In the genomic region with DNA sequence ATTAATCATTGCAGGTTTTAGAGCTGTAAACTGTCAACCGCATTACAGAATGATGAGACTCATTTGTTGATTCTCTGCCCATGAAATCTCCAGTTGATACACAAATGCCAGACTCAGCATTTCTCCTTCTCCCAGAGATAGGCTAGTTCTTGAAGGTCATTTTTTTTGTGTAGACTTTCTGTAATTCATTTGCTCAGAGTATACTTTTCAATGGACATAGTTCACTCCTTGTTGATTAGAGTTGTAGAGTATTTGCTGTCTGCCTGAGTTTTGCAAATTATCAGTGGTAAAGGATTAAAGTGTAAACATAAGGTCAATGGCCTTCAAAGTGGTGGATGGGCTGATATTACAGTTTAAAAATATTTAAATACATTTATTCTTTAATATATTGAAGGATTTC, we compare ENCODE assay signal across 27 cellular contexts. TPM values are rescaled to one million over a fixed set of nuclear protein-coding genes. Genes with fewer than 3 reads are reported as not detected.
DNase-seq lines count a peak whose midpoint lies in the region; ATAC-seq, FAIRE-seq and TF ChIP-seq lines count a peak whose summit lies in the region.
"Had no signal": no experiment of that assay in that cellular context is flagged by ENCODE, and none has a peak within 500 bp of the region (broad histone marks: within the 10 kb centered on the region; RNA-seq: fewer than 3 reads in every experiment).

No MANE protein-coding gene starts in this region.

- H3K9me3 Mint-ChIP-seq in effector memory CD8-positive, alpha-beta T cell = peaks cover 0 to 4% of the 10 kb centered on the region in 2 donors
- H3K9me3 Mint-ChIP-seq: HFFc6 had no signal

- WGBS in A549 (ENCODE audit: missing lambda C conversion rate) = 81% methylated on average over 1 of the region's 1 CpG
- 58% methylated on average over 1 of the region's 1 CpG for WGBS in K562 (ENCODE audit: insufficient coverage, low coverage, missing lambda C conversion rate)
- WGBS in HepG2 (ENCODE audit: low lambda C conversion rate) = 8% methylated on average over 1 of the region's 1 CpG
- WGBS in pancreas, 2 donors = 32 to 40% methylated on average over 1 of the region's 1 CpG

- H3K4me1 ChIP-seq in A549 = no peaks in the 10 kb centered on the region
- no peaks in the 10 kb centered on the region for H3K4me1 ChIP-seq in K562 (replicated peaks in 1 of 2; ENCODE audit: control insufficient read depth in 2 of 2, insufficient read depth in 2 of 2, low read length in 2 of 2)
- H3K4me1 ChIP-seq in HepG2 (ENCODE audit: insufficient read depth, low read length) = peaks cover 90% of the 10 kb centered on the region
- H3K4me1 ChIP-seq in pancreas = peaks cover 5 to 7% (median 7%) of the 10 kb centered on the region in 3 donors
- H3K4me1 ChIP-seq: BE2C; BLaER1 treated with 17β-estradiol and CSF1 and Interleukin-3, amounts not matched to agents 10 nM and 100 nM; HAP-1 had no signal

- H3K4me2 ChIP-seq in A549 = no peak overlapping the region
- no peak overlapping the region for H3K4me2 ChIP-seq in K562 (ENCODE audit: insufficient read depth, low read length)
- H3K4me2 ChIP-seq in HepG2 (ENCODE audit: low read depth, low read length) = peak overlapping the region; percentile 32
- H3K4me2 ChIP-seq: BLaER1 treated with 17β-estradiol and CSF1 and Interleukin-3, amounts not matched to agents 10 nM and 100 nM had no signal

- no peaks in the 10 kb centered on the region for H3K9me1 ChIP-seq in K562 (ENCODE audit: control insufficient read depth, insufficient read depth, low read length)

- BruUV-seq in K562 (replicated peaks; lab: Mats Ljungman, UMichigan) = no TSS peak
- BruUV-seq in HepG2 (replicated peaks; lab: Mats Ljungman, UMichigan) = no TSS peak

- no peaks in the 10 kb centered on the region for H3K4me1 Mint-ChIP-seq in effector memory CD8-positive, alpha-beta T cell (ENCODE audit: low read depth in 2 of 2)
- H3K4me1 Mint-ChIP-seq: CD4-positive, alpha-beta memory T cell had no signal

- H3K36me3 ChIP-seq in K562 (ENCODE audit: control insufficient read depth, insufficient read depth, low read length) (no peaks in the 10 kb centered on the region), HepG2 (replicated peaks in 1 of 2; ENCODE audit: control insufficient read depth in 1 of 2, insufficient read depth in 2 of 2, low read length in 2 of 2) (no peaks in the 10 kb centered on the region), pancreas (no peaks in the 10 kb centered on the region)
- H3K36me3 ChIP-seq: BE2C; BLaER1 treated with 17β-estradiol and CSF1 and Interleukin-3, amounts not matched to agents 10 nM and 100 nM; HAP-1 had no signal

- no peaks in the 10 kb centered on the region for H4K20me1 ChIP-seq in K562 (replicated peaks; ENCODE audit: control insufficient read depth, insufficient read depth, low read length)
- no peaks in the 10 kb centered on the region for H4K20me1 ChIP-seq in HepG2 (ENCODE audit: insufficient read depth, low read length)
- H4K20me1 ChIP-seq: BLaER1 treated with 17β-estradiol and CSF1 and Interleukin-3, amounts not matched to agents 10 nM and 100 nM had no signal

- TF ChIP-seq CTCF in A549 (IDR thresholded peaks at IDR 0.05) (no peak), K562 (IDR thresholded peaks at IDR 0.05 in 2 of 3, conservative IDR thresholded peaks at IDR 0.05 in 1 of 3; ENCODE audit: insufficient read depth in 2 of 3, low read depth in 1 of 3, low read length in 3 of 3) (no peak), HepG2 (CRISPR knock-in tag; IDR thresholded peaks at IDR 0.05) (no peak), pancreas (IDR thresholded peaks at IDR 0.05) (no peak)

- ATAC-seq in A549 (no peak), K562 (no peak), HepG2 (peak; percentile 97), pancreas (peak in 3 of 4 donors; percentile 34 to 61 (median 51)), HG02642 (IDR thresholded peaks at IDR 0.05; ENCODE audit: poor library complexity, unreplicated experiment) (no peak), GM18909 (IDR thresholded peaks at IDR 0.05; ENCODE audit: poor library complexity, unreplicated experiment) (no peak)
- ATAC-seq in effector memory CD8-positive, alpha-beta T cell (replicated peaks) = no peak

- POLR2A ChIA-PET in A549 (lab: Yijun Ruan, JAX) = no interaction called here
- POLR2A ChIA-PET in K562 (lab: Yijun Ruan, JAX) = no interaction called here
- POLR2A ChIA-PET in HepG2 (lab: Yijun Ruan, JAX) = no interaction called here

- no peaks in the 10 kb centered on the region for H3K27me3 Mint-ChIP-seq in effector memory CD8-positive, alpha-beta T cell

- no peak for DNase-seq in A549 (ENCODE audit: low read depth in 1 of 2, low spot score in 1 of 2)
- no peak for DNase-seq in K562 (ENCODE audit: extremely low read depth in 1 of 4, low spot score in 3 of 4)
- peak; percentile 85 for DNase-seq in HepG2 (ENCODE audit: low spot score)
- no peak for DNase-seq in pancreas
- no peak for DNase-seq in effector memory CD8-positive, alpha-beta T cell
- DNase-seq: ACHN; AML-193; BE2C; Calu3; CD4-positive, alpha-beta memory T cell; COR-L47; DMS53; DMS79 treated with DMSO at 0.1 percent for 48 hours; GF-D8; GOT3; HFFc6 had no signal

- H3K9ac ChIP-seq in K562 (ENCODE audit: insufficient read depth in 1 of 2, low read depth in 2 of 2, low read length in 2 of 2) (no peak overlapping the region), HepG2 (ENCODE audit: insufficient read depth, low read depth, low read length) (no peak overlapping the region; the same call in 1 of the 2 replicates)
- H3K9ac ChIP-seq: BLaER1 treated with 17β-estradiol and CSF1 and Interleukin-3, amounts not matched to agents 10 nM and 100 nM had no signal

- no peak overlapping the region for H3K27ac Mint-ChIP-seq in effector memory CD8-positive, alpha-beta T cell
- H3K27ac Mint-ChIP-seq: HFFc6 had no signal

- H3K9me3 ChIP-seq in A549 (no peaks in the 10 kb centered on the region), K562 (replicated peaks; ENCODE audit: control insufficient read depth, insufficient read depth, low read depth, low read length) (no peaks in the 10 kb centered on the region), HepG2 (ENCODE audit: low read length) (no peaks in the 10 kb centered on the region), pancreas (no peaks in the 10 kb centered on the region)
- H3K9me3 ChIP-seq: BE2C; BLaER1 treated with 17β-estradiol and CSF1 and Interleukin-3, amounts not matched to agents 10 nM and 100 nM; HAP-1 had no signal

- no peaks in the 10 kb centered on the region for H3K79me2 ChIP-seq in K562 (ENCODE audit: control insufficient read depth, insufficient read depth, low read length)
- no peaks in the 10 kb centered on the region for H3K79me2 ChIP-seq in HepG2 (ENCODE audit: insufficient read depth, low read length)

- intact Hi-C loops in K562 (cut with micrococcal nuclease) (no loop called here), HepG2 (cut with micrococcal nuclease; ENCODE audit: unreplicated experiment) (loop anchor here (5.0 kb wide), 1 partner anchor 42 kb away; no protein-coding TSS in a partner anchor), pancreas (cut with DNase I) (no loop called here)

- in situ Hi-C loops in K562 (cut with MboI) (no loop called here), HepG2 (cut with HindIII; ENCODE audit: extremely low pct_ligation_motif_present, low pct_unique_long_range_greater_than_20kb) (no loop called here)

- H3K36me3 Mint-ChIP-seq in effector memory CD8-positive, alpha-beta T cell (ENCODE audit: insufficient read depth) = no peaks in the 10 kb centered on the region
- H3K36me3 Mint-ChIP-seq: CD4-positive, alpha-beta memory T cell had no signal

- H3K27me3 ChIP-seq in K562 (ENCODE audit: control insufficient read depth in 2 of 2, insufficient read depth in 2 of 2, low read length in 2 of 2) = no peaks in the 10 kb centered on the region
- H3K27me3 ChIP-seq in HepG2 (ENCODE audit: control insufficient read depth in 1 of 2, insufficient read depth in 2 of 2, low read length in 2 of 2) = no peaks in the 10 kb centered on the region
- H3K27me3 ChIP-seq in pancreas = no peaks in the 10 kb centered on the region
- H3K27me3 ChIP-seq: BE2C; BLaER1 treated with 17β-estradiol and CSF1 and Interleukin-3, amounts not matched to agents 10 nM and 100 nM had no signal

- FAIRE-seq in A549 (lab: Jason Lieb, UNC) (no peak), K562 (lab: Jason Lieb, UNC) (no peak), HepG2 (lab: Jason Lieb, UNC) (peak; percentile 15), pancreas (lab: Jason Lieb, UNC) (no peak)
- FAIRE-seq: A204.1, GM12891, GM18507, H54 had no signal

- H3K27ac ChIP-seq in A549 (no peak overlapping the region), K562 (ENCODE audit: extremely low read depth, low read depth, low read length) (no peak overlapping the region), HepG2 (ENCODE audit: extremely low read length, insufficient read depth, low read length) (peak overlapping the region; percentile 68), pancreas (no peak overlapping the region)
- H3K27ac ChIP-seq: 22Rv1; BLaER1 treated with 17β-estradiol and CSF1 and Interleukin-3, amounts not matched to agents 10 nM and 100 nM had no signal

- TF ChIP-seq POLR2A in A549 (IDR thresholded peaks at IDR 0.05; ENCODE audit: low read length) (no peak), K562 (conservative IDR thresholded peaks at IDR 0.05) (no peak), HepG2 (IDR thresholded peaks at IDR 0.05; ENCODE audit: insufficient read depth in 1 of 2, low read depth in 2 of 2, low read length in 2 of 2) (no peak)

- H3K4me3 ChIP-seq in A549 = no peak overlapping the region
- H3K4me3 ChIP-seq in K562 = no peak overlapping the region
- H3K4me3 ChIP-seq in HepG2 (replicated peaks in 1 of 3; ENCODE audit: insufficient read depth in 1 of 3, low read depth in 2 of 3, low read length in 3 of 3) = peak overlapping the region in 1 of 3 experiments; percentile 5; a peak in 1 of 6 replicates
- H3K4me3 ChIP-seq in pancreas = no peak overlapping the region
- H3K4me3 ChIP-seq: BLaER1 treated with 17β-estradiol and CSF1 and Interleukin-3, amounts not matched to agents 10 nM and 100 nM; HAP-1 had no signal

- no peak overlapping the region for H2AFZ ChIP-seq in K562 (ENCODE audit: low read depth, low read length)
- H2AFZ ChIP-seq in HepG2 (ENCODE audit: low read length) = no peak overlapping the region

- no peak for TF ChIP-seq RAD21 in A549 (conservative IDR thresholded peaks at IDR 0.05 in 1 of 2, IDR thresholded peaks at IDR 0.05 in 1 of 2)
- no peak for TF ChIP-seq RAD21 in K562 (CRISPR knock-in tag; conservative IDR thresholded peaks at IDR 0.05 in 1 of 2, IDR thresholded peaks at IDR 0.05 in 1 of 2)
- no peak for TF ChIP-seq RAD21 in HepG2 (CRISPR knock-in tag; IDR thresholded peaks at IDR 0.05)

- H3K4me3 Mint-ChIP-seq in effector memory CD8-positive, alpha-beta T cell = no peak overlapping the region
- H3K4me3 Mint-ChIP-seq: CD4-positive, alpha-beta memory T cell; HFFc6 had no signal

- CTCF ChIA-PET in A549 (lab: Yijun Ruan, JAX) (interaction anchor here (0.8 kb wide), 1 partner anchor 47 kb away, joined by 3 read pairs; no protein-coding TSS in a partner anchor), K562 (lab: Yijun Ruan, JAX; ENCODE audit: low intra/inter-chr PET ratio) (no interaction called here), HepG2 (lab: Yijun Ruan, JAX; ENCODE audit: low intra/inter-chr PET ratio, low total read pairs) (no interaction called here)

- TF ChIP-seq EP300 in A549 (IDR thresholded peaks at IDR 0.05) = no peak
- TF ChIP-seq EP300 in K562 (IDR thresholded peaks at IDR 0.05; ENCODE audit: low read length) = no peak
- peak in 1 of 2 experiments; percentile 98; a peak in 2 of 4 replicates for TF ChIP-seq EP300 in HepG2 (IDR thresholded peaks at IDR 0.05; ENCODE audit: low read depth in 2 of 2, low read length in 2 of 2)
- TF ChIP-seq EP300 in HepG2 (CRISPR knock-in tag; IDR thresholded peaks at IDR 0.05; ENCODE audit: borderline replicate concordance) = peak; percentile 33; the same call in 1 of the 2 replicates

RNA-seq across cellular contexts. Expression of gene ALB, which starts 15.2 kb away (rescaled TPM):
- 0.25 and 0.48 TPM in 2 replicates for polyA plus RNA-seq in A549 (2011; rRNA removed)
- not detected in 2 replicates for polyA plus RNA-seq in A549 (2012; cell fraction: cytosol; rRNA removed)
- not detected in 2 replicates for polyA plus RNA-seq in A549 (2012; cell fraction: nucleus; rRNA removed)
- 0.10 to 0.17 TPM in 2 of 3 replicates, not detected in the other for polyA plus RNA-seq in A549 (2017; fragmentation: RNase III; extraction: RNeasy Plus Mini Kit Qiagen cat#74134 plus additional on column Dnase treatment)
- 0.29 TPM in 1 of 2 replicates, not detected in the other for polyA minus RNA-seq in A549 (2011; rRNA and poly(A)+ RNA removed)
- total RNA-seq in K562 (2011; cell fraction: chromatin; rRNA removed; ENCODE audit: low replicate concordance) = not detected in 2 replicates
- total RNA-seq in K562 (2011; cell fraction: nucleolus; rRNA removed) = not detected in 2 replicates
- total RNA-seq in K562 (2011; cell fraction: nucleoplasm; rRNA removed) = not detected in 2 replicates
- 0.12 TPM in 1 of 2 replicates, not detected in the other for total RNA-seq in K562 (2014; rRNA removed)
- 0.18 and 0.38 TPM in 2 replicates for total RNA-seq in K562 (2014; rRNA removed; fragmentation: Illumina TruSeq; extraction: Trizol)
- 0.14 and 0.30 TPM in 2 replicates for total RNA-seq in K562 (2015; rRNA removed; fragmentation: Illumina TruSeq; extraction: Trizol)
- total RNA-seq in K562 (2021) = 18.5 and 24.2 TPM in 2 replicates
- polyA plus RNA-seq in K562 (2011; rRNA removed) = not detected in 2 replicates
- 0.09 TPM in 1 of 2 replicates, not detected in the other for polyA plus RNA-seq in K562 (2011; cell fraction: cytosol; rRNA removed)
- polyA plus RNA-seq in K562 (2011; cell fraction: nucleus; rRNA removed) = 0.22 TPM in 1 of 2 replicates, not detected in the other
- polyA plus RNA-seq in K562 (2012) = 0.25 and 0.83 TPM in 2 replicates
- 0.40 TPM in 1 of 2 replicates, not detected in the other for polyA plus RNA-seq in K562 (2014; fragmentation: Illumina TruSeq; extraction: Trizol)
- under 1 TPM; 0.04 to 0.20 TPM for polyA plus RNA-seq in K562 (2014; fragmentation: Nextera tagmentation; extraction: Ambion mirVana)
- polyA plus RNA-seq in K562 (2014; rRNA removed) = 0.07 and 0.37 TPM in 2 replicates
- polyA minus RNA-seq in K562 (2011; rRNA and poly(A)+ RNA removed) = 0.15 TPM in 1 of 2 replicates, not detected in the other
- 49.8 TPM in 1 of 2 replicates, not detected in the other for polyA minus RNA-seq in K562 (2011; cell fraction: cytosol; rRNA and poly(A)+ RNA removed)
- not detected in 2 replicates for polyA minus RNA-seq in K562 (2011; cell fraction: nucleus; rRNA and poly(A)+ RNA removed)
- total RNA-seq in HepG2 (2016; rRNA removed; fragmentation: Illumina TruSeq; extraction: Trizol) = 10,101 and 22,625 TPM in 2 replicates
- total RNA-seq in HepG2 (2016; cell fraction: cytosol; rRNA removed; fragmentation: Illumina TruSeq; extraction: Trizol; ENCODE audit: low read depth) = 1,763 and 1,983 TPM in 2 replicates
- total RNA-seq in HepG2 (2016; cell fraction: insoluble cytoplasmic fraction; rRNA removed; fragmentation: Illumina TruSeq; extraction: Trizol) = 10,071 and 21,691 TPM in 2 replicates
- total RNA-seq in HepG2 (2016; cell fraction: membrane; rRNA removed; fragmentation: Illumina TruSeq; extraction: Trizol) = 2,665 and 3,098 TPM in 2 replicates
- 14,455 and 17,797 TPM in 2 replicates for total RNA-seq in HepG2 (2016; cell fraction: nucleus; rRNA removed; fragmentation: Illumina TruSeq; extraction: Trizol)
- polyA plus RNA-seq in HepG2 (2011; rRNA removed) = 22,205 and 22,259 TPM in 2 replicates
- 10,343 and 19,758 TPM in 2 replicates for polyA plus RNA-seq in HepG2 (2011; cell fraction: cytosol; rRNA removed)
- polyA plus RNA-seq in HepG2 (2011; cell fraction: nucleus; rRNA removed) = 4,838 and 7,133 TPM in 2 replicates
- 30,113 and 41,157 TPM in 2 replicates for polyA plus RNA-seq in HepG2 (2012)
- 1,641 and 1,730 TPM in 2 replicates for polyA plus RNA-seq in HepG2 (2016; cell fraction: cytosol; fragmentation: Illumina TruSeq; extraction: Trizol; ENCODE audit: low read depth)
- polyA plus RNA-seq in HepG2 (2016; cell fraction: insoluble cytoplasmic fraction; fragmentation: Illumina TruSeq; extraction: Trizol; ENCODE audit: low read depth) = 9,271 and 9,564 TPM in 2 replicates
- polyA plus RNA-seq in HepG2 (2016; cell fraction: membrane; fragmentation: Illumina TruSeq; extraction: Trizol; ENCODE audit: low read depth) = 1,898 and 2,256 TPM in 2 replicates
- polyA plus RNA-seq in HepG2 (2016; cell fraction: nucleus; fragmentation: Illumina TruSeq; extraction: Trizol; ENCODE audit: insufficient read depth, low read depth) = 21,168 and 22,798 TPM in 2 replicates
- polyA minus RNA-seq in HepG2 (2011; rRNA and poly(A)+ RNA removed; ENCODE audit: low replicate concordance) = 2.4 and 3,693 TPM in 2 replicates
- 6,095 and 10,549 TPM in 2 replicates for polyA minus RNA-seq in HepG2 (2011; cell fraction: cytosol; rRNA and poly(A)+ RNA removed)
- polyA minus RNA-seq in HepG2 (2011; cell fraction: nucleus; rRNA and poly(A)+ RNA removed) = 3,995 and 8,747 TPM in 2 replicates
- 1,000 to 10,000 TPM in 1 of 6 donors, 100 to 1,000 TPM in 5; 618 to 1,006 (median 839) TPM for total RNA-seq in pancreas
- 100 to 1,000 TPM; 179 to 380 TPM for polyA plus RNA-seq in pancreas
- total RNA-seq: Calu3; CD4-positive, alpha-beta memory T cell; Daoy; G401; HFFc6 had no signal
- polyA plus RNA-seq: CD4-positive, alpha-beta memory T cell had no signal

RNA-seq across cellular contexts. Expression of gene AFP, which starts 47.1 kb away (rescaled TPM):
- polyA plus RNA-seq in A549 (2011; rRNA removed) = 1.1 and 1.8 TPM in 2 replicates
- 1.4 and 1.7 TPM in 2 replicates for polyA plus RNA-seq in A549 (2012; cell fraction: cytosol; rRNA removed)
- 0.60 and 0.64 TPM in 2 replicates for polyA plus RNA-seq in A549 (2012; cell fraction: nucleus; rRNA removed)
- polyA plus RNA-seq in A549 (2017; fragmentation: RNase III; extraction: RNeasy Plus Mini Kit Qiagen cat#74134 plus additional on column Dnase treatment) = 4.0 to 4.5 TPM (median 4.5 TPM) in 3 replicates
- polyA minus RNA-seq in A549 (2011; rRNA and poly(A)+ RNA removed) = 0.54 TPM in 1 of 2 replicates, not detected in the other
- total RNA-seq in K562 (2011; cell fraction: chromatin; rRNA removed; ENCODE audit: low replicate concordance) = not detected in 2 replicates
- total RNA-seq in K562 (2011; cell fraction: nucleolus; rRNA removed) = not detected in 2 replicates
- total RNA-seq in K562 (2011; cell fraction: nucleoplasm; rRNA removed) = not detected in 2 replicates
- 2.3 and 3.0 TPM in 2 replicates for total RNA-seq in K562 (2014; rRNA removed)
- total RNA-seq in K562 (2014; rRNA removed; fragmentation: Illumina TruSeq; extraction: Trizol) = 5.4 and 5.5 TPM in 2 replicates
- 4.7 and 6.2 TPM in 2 replicates for total RNA-seq in K562 (2015; rRNA removed; fragmentation: Illumina TruSeq; extraction: Trizol)
- 2.8 and 2.9 TPM in 2 replicates for total RNA-seq in K562 (2021)
- 0.22 and 0.47 TPM in 2 replicates for polyA plus RNA-seq in K562 (2011; rRNA removed)
- polyA plus RNA-seq in K562 (2011; cell fraction: cytosol; rRNA removed) = 0.22 and 0.32 TPM in 2 replicates
- 0.14 and 0.15 TPM in 2 replicates for polyA plus RNA-seq in K562 (2011; cell fraction: nucleus; rRNA removed)
- polyA plus RNA-seq in K562 (2012) = 6.2 and 9.5 TPM in 2 replicates
- 1.8 and 2.5 TPM in 2 replicates for polyA plus RNA-seq in K562 (2014; fragmentation: Illumina TruSeq; extraction: Trizol)
- 1 to 10 TPM; 4.6 to 6.0 TPM for polyA plus RNA-seq in K562 (2014; fragmentation: Nextera tagmentation; extraction: Ambion mirVana)
- 2.0 and 2.9 TPM in 2 replicates for polyA plus RNA-seq in K562 (2014; rRNA removed)
- 0.21 and 0.67 TPM in 2 replicates for polyA minus RNA-seq in K562 (2011; rRNA and poly(A)+ RNA removed)
- polyA minus RNA-seq in K562 (2011; cell fraction: cytosol; rRNA and poly(A)+ RNA removed) = 20.2 TPM in 1 of 2 replicates, not detected in the other
- polyA minus RNA-seq in K562 (2011; cell fraction: nucleus; rRNA and poly(A)+ RNA removed) = not detected in 2 replicates
- total RNA-seq in HepG2 (2016; rRNA removed; fragmentation: Illumina TruSeq; extraction: Trizol) = 4,406 and 9,434 TPM in 2 replicates
- total RNA-seq in HepG2 (2016; cell fraction: cytosol; rRNA removed; fragmentation: Illumina TruSeq; extraction: Trizol; ENCODE audit: low read depth) = 859 and 984 TPM in 2 replicates
- total RNA-seq in HepG2 (2016; cell fraction: insoluble cytoplasmic fraction; rRNA removed; fragmentation: Illumina TruSeq; extraction: Trizol) = 4,328 and 8,879 TPM in 2 replicates
- 1,470 and 1,653 TPM in 2 replicates for total RNA-seq in HepG2 (2016; cell fraction: membrane; rRNA removed; fragmentation: Illumina TruSeq; extraction: Trizol)
- 6,106 and 7,724 TPM in 2 replicates for total RNA-seq in HepG2 (2016; cell fraction: nucleus; rRNA removed; fragmentation: Illumina TruSeq; extraction: Trizol)
- polyA plus RNA-seq in HepG2 (2011; rRNA removed) = 12,657 and 13,105 TPM in 2 replicates
- polyA plus RNA-seq in HepG2 (2011; cell fraction: cytosol; rRNA removed) = 10,032 and 12,863 TPM in 2 replicates
- 3,859 and 4,411 TPM in 2 replicates for polyA plus RNA-seq in HepG2 (2011; cell fraction: nucleus; rRNA removed)
- polyA plus RNA-seq in HepG2 (2012) = 15,767 and 21,683 TPM in 2 replicates
- 881 and 929 TPM in 2 replicates for polyA plus RNA-seq in HepG2 (2016; cell fraction: cytosol; fragmentation: Illumina TruSeq; extraction: Trizol; ENCODE audit: low read depth)
- 4,042 and 4,098 TPM in 2 replicates for polyA plus RNA-seq in HepG2 (2016; cell fraction: insoluble cytoplasmic fraction; fragmentation: Illumina TruSeq; extraction: Trizol; ENCODE audit: low read depth)
- 1,126 and 1,308 TPM in 2 replicates for polyA plus RNA-seq in HepG2 (2016; cell fraction: membrane; fragmentation: Illumina TruSeq; extraction: Trizol; ENCODE audit: low read depth)
- polyA plus RNA-seq in HepG2 (2016; cell fraction: nucleus; fragmentation: Illumina TruSeq; extraction: Trizol; ENCODE audit: insufficient read depth, low read depth) = 10,518 and 11,638 TPM in 2 replicates
- polyA minus RNA-seq in HepG2 (2011; rRNA and poly(A)+ RNA removed; ENCODE audit: low replicate concordance) = 1.4 and 2,561 TPM in 2 replicates
- polyA minus RNA-seq in HepG2 (2011; cell fraction: cytosol; rRNA and poly(A)+ RNA removed) = 2,774 and 4,050 TPM in 2 replicates
- 1,510 and 2,631 TPM in 2 replicates for polyA minus RNA-seq in HepG2 (2011; cell fraction: nucleus; rRNA and poly(A)+ RNA removed)
- total RNA-seq in pancreas = 1 to 10 TPM in 1 of 6 donors, not detected in 5; 1.5 TPM
- polyA plus RNA-seq in pancreas = under 1 TPM in 1 of 2 donors, not detected in 1; 0.40 TPM
- total RNA-seq: Calu3; CD4-positive, alpha-beta memory T cell; G401 had no signal
- polyA plus RNA-seq: CD4-positive, alpha-beta memory T cell had no signal

Comparison
In these comparisons a context has a peak if more than half of its experiments do, and no peak if none do; other contexts are left out.
1. ATAC-seq: peak in HepG2 (single experiment) and pancreas (3 of 4); none in A549 (0 of 2), K562 (single experiment), HG02642 (single experiment), GM18909 (single experiment) and effector memory CD8-positive, alpha-beta T cell (single experiment).
2. RNA of gene ALB, which starts 15.2 kb away (polyA plus RNA-seq): 1,641 to 41,157 TPM in HepG2 and 179 to 380 TPM in pancreas; 0.10 to 0.48 TPM in A549 and 0.04 to 0.83 TPM in K562; every median in the first group is over 10 times any median in the second.
3. RNA of gene AFP, which starts 47.1 kb away (polyA plus RNA-seq): 881 to 21,683 TPM in HepG2; 0.60 to 4.5 TPM in A549, 0.14 to 9.5 TPM in K562 and 0.40 TPM in pancreas; every median in the first group is over 10 times any median in the second.